1 cellular context compared by ENCODE assay signal in the genomic region with DNA sequence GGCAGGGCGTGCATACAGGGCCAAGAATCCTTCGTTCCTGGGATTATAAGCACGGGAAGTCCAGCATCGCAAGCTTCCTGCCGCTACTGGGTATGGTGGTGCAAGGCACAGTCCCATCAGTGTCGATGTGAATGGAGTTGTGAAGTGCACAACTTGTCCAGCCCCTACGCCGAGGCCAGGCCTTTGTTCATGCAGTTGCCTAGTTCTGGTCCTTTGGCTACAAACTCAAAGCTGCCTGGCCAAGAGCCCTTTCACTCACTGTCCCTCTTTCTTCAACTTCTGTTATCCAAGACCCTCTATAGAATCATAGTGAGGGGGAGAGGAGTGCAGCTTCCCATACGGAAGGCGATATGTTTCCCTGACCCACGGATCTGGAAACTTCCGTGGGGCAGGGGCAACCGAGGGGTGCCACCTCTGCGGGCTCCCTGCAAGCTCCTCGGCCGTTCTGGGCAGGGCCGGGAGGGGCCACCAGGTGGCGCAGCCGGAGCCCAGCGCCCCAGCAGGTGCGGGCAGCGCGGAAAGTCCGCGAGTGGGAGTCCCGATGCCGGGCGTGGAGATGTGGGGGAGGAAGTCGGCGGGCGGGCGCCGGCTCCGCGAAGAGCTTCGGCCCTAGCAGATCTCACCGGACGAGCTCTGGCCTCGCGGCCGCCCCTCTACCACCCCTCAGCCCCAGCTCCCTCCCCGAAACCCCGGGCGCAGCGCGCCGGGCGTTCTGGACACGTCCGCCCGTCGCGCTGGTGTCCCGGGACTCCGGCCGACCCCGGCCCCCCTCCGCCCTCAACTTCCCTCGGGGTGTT.
TF ChIP-seq lines count a peak whose summit lies in the region.

No MANE protein-coding gene starts in this region.

TF ChIP-seq in SK-N-SH treated with all-trans-retinoic acid at 6 μM for 48 hours, 23 proteins besides CTCF, POLR2A, EP300 and RAD21 (continued from another document):
- TF ChIP-seq, protein P1, sequence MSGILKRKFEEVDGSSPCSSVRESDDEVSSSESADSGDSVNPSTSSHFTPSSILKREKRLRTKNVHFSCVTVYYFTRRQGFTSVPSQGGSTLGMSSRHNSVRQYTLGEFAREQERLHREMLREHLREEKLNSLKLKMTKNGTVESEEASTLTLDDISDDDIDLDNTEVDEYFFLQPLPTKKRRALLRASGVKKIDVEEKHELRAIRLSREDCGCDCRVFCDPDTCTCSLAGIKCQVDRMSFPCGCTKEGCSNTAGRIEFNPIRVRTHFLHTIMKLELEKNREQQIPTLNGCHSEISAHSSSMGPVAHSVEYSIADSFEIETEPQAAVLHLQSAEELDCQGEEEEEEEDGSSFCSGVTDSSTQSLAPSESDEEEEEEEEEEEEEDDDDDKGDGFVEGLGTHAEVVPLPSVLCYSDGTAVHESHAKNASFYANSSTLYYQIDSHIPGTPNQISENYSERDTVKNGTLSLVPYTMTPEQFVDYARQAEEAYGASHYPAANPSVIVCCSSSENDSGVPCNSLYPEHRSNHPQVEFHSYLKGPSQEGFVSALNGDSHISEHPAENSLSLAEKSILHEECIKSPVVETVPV (CRISPR knock-in tag; IDR thresholded peaks at IDR 0.05): no peak
- no peak for TF ChIP-seq ZNF70 (CRISPR knock-in tag; IDR thresholded peaks at IDR 0.05)
- no peak for TF ChIP-seq ESRRG (CRISPR knock-in tag; IDR thresholded peaks at IDR 0.05)
- TF ChIP-seq, protein P2, sequence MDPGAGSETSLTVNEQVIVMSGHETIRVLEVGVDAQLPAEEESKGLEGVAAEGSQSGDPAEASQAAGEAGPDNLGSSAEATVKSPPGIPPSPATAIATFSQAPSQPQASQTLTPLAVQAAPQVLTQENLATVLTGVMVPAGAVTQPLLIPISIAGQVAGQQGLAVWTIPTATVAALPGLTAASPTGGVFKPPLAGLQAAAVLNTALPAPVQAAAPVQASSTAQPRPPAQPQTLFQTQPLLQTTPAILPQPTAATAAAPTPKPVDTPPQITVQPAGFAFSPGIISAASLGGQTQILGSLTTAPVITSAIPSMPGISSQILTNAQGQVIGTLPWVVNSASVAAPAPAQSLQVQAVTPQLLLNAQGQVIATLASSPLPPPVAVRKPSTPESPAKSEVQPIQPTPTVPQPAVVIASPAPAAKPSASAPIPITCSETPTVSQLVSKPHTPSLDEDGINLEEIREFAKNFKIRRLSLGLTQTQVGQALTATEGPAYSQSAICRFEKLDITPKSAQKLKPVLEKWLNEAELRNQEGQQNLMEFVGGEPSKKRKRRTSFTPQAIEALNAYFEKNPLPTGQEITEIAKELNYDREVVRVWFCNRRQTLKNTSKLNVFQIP (CRISPR knock-in tag; IDR thresholded peaks at IDR 0.05; ENCODE audit: borderline replicate concordance, low read depth): no peak
- TF ChIP-seq ZC3H10 (CRISPR knock-in tag; IDR thresholded peaks at IDR 0.05): no peak
- TF ChIP-seq ARNTL (CRISPR knock-in tag; IDR thresholded peaks at IDR 0.05; ENCODE audit: borderline replicate concordance, low read depth): no peak
- TF ChIP-seq, protein P3, sequence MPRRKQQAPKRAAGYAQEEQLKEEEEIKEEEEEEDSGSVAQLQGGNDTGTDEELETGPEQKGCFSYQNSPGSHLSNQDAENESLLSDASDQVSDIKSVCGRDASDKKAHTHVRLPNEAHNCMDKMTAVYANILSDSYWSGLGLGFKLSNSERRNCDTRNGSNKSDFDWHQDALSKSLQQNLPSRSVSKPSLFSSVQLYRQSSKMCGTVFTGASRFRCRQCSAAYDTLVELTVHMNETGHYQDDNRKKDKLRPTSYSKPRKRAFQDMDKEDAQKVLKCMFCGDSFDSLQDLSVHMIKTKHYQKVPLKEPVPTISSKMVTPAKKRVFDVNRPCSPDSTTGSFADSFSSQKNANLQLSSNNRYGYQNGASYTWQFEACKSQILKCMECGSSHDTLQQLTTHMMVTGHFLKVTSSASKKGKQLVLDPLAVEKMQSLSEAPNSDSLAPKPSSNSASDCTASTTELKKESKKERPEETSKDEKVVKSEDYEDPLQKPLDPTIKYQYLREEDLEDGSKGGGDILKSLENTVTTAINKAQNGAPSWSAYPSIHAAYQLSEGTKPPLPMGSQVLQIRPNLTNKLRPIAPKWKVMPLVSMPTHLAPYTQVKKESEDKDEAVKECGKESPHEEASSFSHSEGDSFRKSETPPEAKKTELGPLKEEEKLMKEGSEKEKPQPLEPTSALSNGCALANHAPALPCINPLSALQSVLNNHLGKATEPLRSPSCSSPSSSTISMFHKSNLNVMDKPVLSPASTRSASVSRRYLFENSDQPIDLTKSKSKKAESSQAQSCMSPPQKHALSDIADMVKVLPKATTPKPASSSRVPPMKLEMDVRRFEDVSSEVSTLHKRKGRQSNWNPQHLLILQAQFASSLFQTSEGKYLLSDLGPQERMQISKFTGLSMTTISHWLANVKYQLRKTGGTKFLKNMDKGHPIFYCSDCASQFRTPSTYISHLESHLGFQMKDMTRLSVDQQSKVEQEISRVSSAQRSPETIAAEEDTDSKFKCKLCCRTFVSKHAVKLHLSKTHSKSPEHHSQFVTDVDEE (CRISPR knock-in tag; IDR thresholded peaks at IDR 0.05): no peak
- no peak for TF ChIP-seq TCF4 (CRISPR knock-in tag; IDR thresholded peaks at IDR 0.05; ENCODE audit: borderline replicate concordance)
- TF ChIP-seq ZNF565 (CRISPR knock-in tag; conservative IDR thresholded peaks at IDR 0.05; ENCODE audit: low read depth): no peak
